1 cellular context compared by ENCODE assay signal in genomic region chr19:8575467-8575997, GRCh38.
TF ChIP-seq lines count a peak whose summit lies in the region.

No MANE protein-coding gene starts in this region.

TF ChIP-seq in K562, 482 proteins besides CTCF, POLR2A, EP300 and RAD21 (continues in another document):
- no peak for TF ChIP-seq PBX2 (CRISPR knock-in tag; IDR thresholded peaks at IDR 0.05; ENCODE audit: low read depth)
- peak; percentile 31 for TF ChIP-seq PBX2 (tag; conservative IDR thresholded peaks at IDR 0.05; ENCODE audit: low read depth)
- peak; percentile 79; the same call in 1 of the 2 replicates for TF ChIP-seq MAFF (IDR thresholded peaks at IDR 0.05; ENCODE audit: low read length)
- peak; percentile 68 for TF ChIP-seq VEZF1 (CRISPR knock-in tag; IDR thresholded peaks at IDR 0.05)
- peak; percentile 69 for TF ChIP-seq BACH1 (tag; IDR thresholded peaks at IDR 0.05)
- no peak for TF ChIP-seq HCFC1 (IDR thresholded peaks at IDR 0.05; ENCODE audit: low read depth, low read length)
- TF ChIP-seq ZC3H8 (IDR thresholded peaks at IDR 0.05), result no peak
- TF ChIP-seq ZNF436 (CRISPR knock-in tag; IDR thresholded peaks at IDR 0.05), result no peak
- TF ChIP-seq, protein P1, sequence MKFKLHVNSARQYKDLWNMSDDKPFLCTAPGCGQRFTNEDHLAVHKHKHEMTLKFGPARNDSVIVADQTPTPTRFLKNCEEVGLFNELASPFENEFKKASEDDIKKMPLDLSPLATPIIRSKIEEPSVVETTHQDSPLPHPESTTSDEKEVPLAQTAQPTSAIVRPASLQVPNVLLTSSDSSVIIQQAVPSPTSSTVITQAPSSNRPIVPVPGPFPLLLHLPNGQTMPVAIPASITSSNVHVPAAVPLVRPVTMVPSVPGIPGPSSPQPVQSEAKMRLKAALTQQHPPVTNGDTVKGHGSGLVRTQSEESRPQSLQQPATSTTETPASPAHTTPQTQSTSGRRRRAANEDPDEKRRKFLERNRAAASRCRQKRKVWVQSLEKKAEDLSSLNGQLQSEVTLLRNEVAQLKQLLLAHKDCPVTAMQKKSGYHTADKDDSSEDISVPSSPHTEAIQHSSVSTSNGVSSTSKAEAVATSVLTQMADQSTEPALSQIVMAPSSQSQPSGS (CRISPR knock-in tag; IDR thresholded peaks at IDR 0.05), result no peak
- peak in 1 of 2 experiments; percentile 65; a peak in 1 of 4 replicates for TF ChIP-seq SRF (CRISPR knock-in tag; IDR thresholded peaks at IDR 0.05)
- TF ChIP-seq EWSR1 (IDR thresholded peaks at IDR 0.05; ENCODE audit: borderline replicate concordance, low read depth, partially characterized antibody), result no peak
- 0 out of 2 replicates have a peak, but pooled peaks have one; percentile 8 for TF ChIP-seq JUND (IDR thresholded peaks at IDR 0.05; ENCODE audit: borderline replicate concordance, low read depth, low read length)
- no peak for TF ChIP-seq JUND (tag; IDR thresholded peaks at IDR 0.05; ENCODE audit: borderline replicate concordance, low read depth, low read length)
- TF ChIP-seq, protein P2, sequence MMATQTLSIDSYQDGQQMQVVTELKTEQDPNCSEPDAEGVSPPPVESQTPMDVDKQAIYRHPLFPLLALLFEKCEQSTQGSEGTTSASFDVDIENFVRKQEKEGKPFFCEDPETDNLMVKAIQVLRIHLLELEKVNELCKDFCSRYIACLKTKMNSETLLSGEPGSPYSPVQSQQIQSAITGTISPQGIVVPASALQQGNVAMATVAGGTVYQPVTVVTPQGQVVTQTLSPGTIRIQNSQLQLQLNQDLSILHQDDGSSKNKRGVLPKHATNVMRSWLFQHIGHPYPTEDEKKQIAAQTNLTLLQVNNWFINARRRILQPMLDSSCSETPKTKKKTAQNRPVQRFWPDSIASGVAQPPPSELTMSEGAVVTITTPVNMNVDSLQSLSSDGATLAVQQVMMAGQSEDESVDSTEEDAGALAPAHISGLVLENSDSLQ (IDR thresholded peaks at IDR 0.05), result peak; percentile 89
- peak; percentile 96 for TF ChIP-seq ZNF316 (IDR thresholded peaks at IDR 0.05)
- TF ChIP-seq HNRNPLL (IDR thresholded peaks at IDR 0.05; ENCODE audit: low read depth, low read length, poor library complexity, severe bottlenecking), result no peak
- peak; percentile 81 for TF ChIP-seq MAFK (IDR thresholded peaks at IDR 0.05; ENCODE audit: low read length)
- TF ChIP-seq, protein P3, sequence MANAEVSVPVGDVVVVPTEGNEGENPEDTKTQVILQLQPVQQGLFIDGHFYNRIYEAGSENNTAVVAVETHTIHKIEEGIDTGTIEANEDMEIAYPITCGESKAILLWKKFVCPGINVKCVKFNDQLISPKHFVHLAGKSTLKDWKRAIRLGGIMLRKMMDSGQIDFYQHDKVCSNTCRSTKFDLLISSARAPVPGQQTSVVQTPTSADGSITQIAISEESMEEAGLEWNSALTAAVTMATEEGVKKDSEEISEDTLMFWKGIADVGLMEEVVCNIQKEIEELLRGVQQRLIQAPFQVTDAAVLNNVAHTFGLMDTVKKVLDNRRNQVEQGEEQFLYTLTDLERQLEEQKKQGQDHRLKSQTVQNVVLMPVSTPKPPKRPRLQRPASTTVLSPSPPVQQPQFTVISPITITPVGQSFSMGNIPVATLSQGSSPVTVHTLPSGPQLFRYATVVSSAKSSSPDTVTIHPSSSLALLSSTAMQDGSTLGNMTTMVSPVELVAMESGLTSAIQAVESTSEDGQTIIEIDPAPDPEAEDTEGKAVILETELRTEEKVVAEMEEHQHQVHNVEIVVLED (CRISPR knock-in tag; IDR thresholded peaks at IDR 0.05), result no peak
- TF ChIP-seq GTF2F1 (IDR thresholded peaks at IDR 0.05; ENCODE audit: low read depth, low read length), result no peak
- no peak for TF ChIP-seq HDAC3 (IDR thresholded peaks at IDR 0.05; ENCODE audit: borderline replicate concordance, partially characterized antibody)
- TF ChIP-seq, protein P4, sequence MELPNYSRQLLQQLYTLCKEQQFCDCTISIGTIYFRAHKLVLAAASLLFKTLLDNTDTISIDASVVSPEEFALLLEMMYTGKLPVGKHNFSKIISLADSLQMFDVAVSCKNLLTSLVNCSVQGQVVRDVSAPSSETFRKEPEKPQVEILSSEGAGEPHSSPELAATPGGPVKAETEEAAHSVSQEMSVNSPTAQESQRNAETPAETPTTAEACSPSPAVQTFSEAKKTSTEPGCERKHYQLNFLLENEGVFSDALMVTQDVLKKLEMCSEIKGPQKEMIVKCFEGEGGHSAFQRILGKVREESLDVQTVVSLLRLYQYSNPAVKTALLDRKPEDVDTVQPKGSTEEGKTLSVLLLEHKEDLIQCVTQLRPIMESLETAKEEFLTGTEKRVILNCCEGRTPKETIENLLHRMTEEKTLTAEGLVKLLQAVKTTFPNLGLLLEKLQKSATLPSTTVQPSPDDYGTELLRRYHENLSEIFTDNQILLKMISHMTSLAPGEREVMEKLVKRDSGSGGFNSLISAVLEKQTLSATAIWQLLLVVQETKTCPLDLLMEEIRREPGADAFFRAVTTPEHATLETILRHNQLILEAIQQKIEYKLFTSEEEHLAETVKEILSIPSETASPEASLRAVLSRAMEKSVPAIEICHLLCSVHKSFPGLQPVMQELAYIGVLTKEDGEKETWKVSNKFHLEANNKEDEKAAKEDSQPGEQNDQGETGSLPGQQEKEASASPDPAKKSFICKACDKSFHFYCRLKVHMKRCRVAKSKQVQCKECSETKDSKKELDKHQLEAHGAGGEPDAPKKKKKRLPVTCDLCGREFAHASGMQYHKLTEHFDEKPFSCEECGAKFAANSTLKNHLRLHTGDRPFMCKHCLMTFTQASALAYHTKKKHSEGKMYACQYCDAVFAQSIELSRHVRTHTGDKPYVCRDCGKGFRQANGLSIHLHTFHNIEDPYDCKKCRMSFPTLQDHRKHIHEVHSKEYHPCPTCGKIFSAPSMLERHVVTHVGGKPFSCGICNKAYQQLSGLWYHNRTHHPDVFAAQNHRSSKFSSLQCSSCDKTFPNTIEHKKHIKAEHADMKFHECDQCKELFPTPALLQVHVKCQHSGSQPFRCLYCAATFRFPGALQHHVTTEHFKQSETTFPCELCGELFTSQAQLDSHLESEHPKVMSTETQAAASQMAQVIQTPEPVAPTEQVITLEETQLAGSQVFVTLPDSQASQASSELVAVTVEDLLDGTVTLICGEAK (IDR thresholded peaks at IDR 0.05), result no peak
- TF ChIP-seq, protein P4 (CRISPR knock-in tag; IDR thresholded peaks at IDR 0.05), result no peak
- peak in 1 of 2 experiments; percentile 52; a peak in 1 of 4 replicates for TF ChIP-seq MAZ (CRISPR knock-in tag; conservative IDR thresholded peaks at IDR 0.05 in 1 of 2, IDR thresholded peaks at IDR 0.05 in 1 of 2)
- peak in 1 of 2 experiments; percentile 75; a peak in 2 of 4 replicates for TF ChIP-seq RCOR1 (IDR thresholded peaks at IDR 0.05; ENCODE audit: borderline replicate concordance in 1 of 2, low read depth in 2 of 2, low read length in 2 of 2)
- TF ChIP-seq NFE2 (IDR thresholded peaks at IDR 0.05; ENCODE audit: low read depth), result peak; percentile 74
- TF ChIP-seq SP1 (CRISPR knock-in tag; IDR thresholded peaks at IDR 0.05), result no peak
- no peak for TF ChIP-seq XRCC4 (IDR thresholded peaks at IDR 0.05; ENCODE audit: extremely low read depth, insufficient read depth, insufficient read length)
- no peak for TF ChIP-seq BDP1 (IDR thresholded peaks at IDR 0.05; ENCODE audit: insufficient read depth, insufficient read length)
- no peak for TF ChIP-seq ZNF77 (CRISPR knock-in tag; IDR thresholded peaks at IDR 0.05)
- TF ChIP-seq GABPA (tag; conservative IDR thresholded peaks at IDR 0.05; ENCODE audit: low read depth), result peak; percentile 41; the same call in 1 of the 2 replicates
- no peak for TF ChIP-seq KDM2B (CRISPR knock-in tag; IDR thresholded peaks at IDR 0.05)
- peak; percentile 65 for TF ChIP-seq MAFG (tag; conservative IDR thresholded peaks at IDR 0.05)
- TF ChIP-seq CTBP1 (IDR thresholded peaks at IDR 0.05; ENCODE audit: borderline replicate concordance), result no peak; the same call in 1 of the 2 replicates
- TF ChIP-seq C11orf30 (IDR thresholded peaks at IDR 0.05; ENCODE audit: low read depth), result peak; percentile 94
- no peak for TF ChIP-seq ATF1 (CRISPR knock-in tag; IDR thresholded peaks at IDR 0.05)
- TF ChIP-seq ATF1 (tag; IDR thresholded peaks at IDR 0.05), result no peak
- no peak for TF ChIP-seq SMAD4 (CRISPR knock-in tag; conservative IDR thresholded peaks at IDR 0.05)
- no peak for TF ChIP-seq ZMIZ1 (IDR thresholded peaks at IDR 0.05; ENCODE audit: low read depth in 2 of 2, low read length in 2 of 2)
- peak; percentile 59 for TF ChIP-seq ZNF384 (IDR thresholded peaks at IDR 0.05; ENCODE audit: low read depth, low read length)
